29 cellular contexts compared by ENCODE assay signal in genomic region chr12:114092981-114093380, GRCh38.
"Had no signal": no experiment of that assay in that cellular context is flagged by ENCODE, and none has a peak within 500 bp of the region (broad histone marks: within the 10 kb centered on the region; RNA-seq: fewer than 3 reads in every experiment).

No MANE protein-coding gene starts in this region.

- H3K4me3 ChIP-seq: left lung, lower lobe of right lung, pancreas, prostate gland, skin epidermis, stomach, testis, tibial artery, upper lobe of right lung had no signal

- H3K4me1 ChIP-seq: left lung, lower lobe of right lung, pancreas, prostate gland, stomach, testis, tibial artery, upper lobe of right lung had no signal

- H3K9me3 ChIP-seq: lower lobe of right lung, pancreas, prostate gland, testis, tibial artery, upper lobe of right lung had no signal

- H3K4me3 Mint-ChIP-seq: immature natural killer cell; naive thymus-derived CD8-positive, alpha-beta T cell; nephron; neural crest cell; stimulated activated naive B cell treated with anti-CD40 and anti-IgM and Interleukin-4, amounts not matched to agents 10 μg/mL and 1 μg/mL and 100 μg/mL, for 72 hours had no signal

- H3K4me1 Mint-ChIP-seq: immature natural killer cell; naive thymus-derived CD8-positive, alpha-beta T cell; nephron; neural crest cell; stimulated activated naive B cell treated with anti-CD40 and anti-IgM and Interleukin-4, amounts not matched to agents 10 μg/mL and 1 μg/mL and 100 μg/mL, for 72 hours had no signal

- H3K27me3 ChIP-seq: left lung, pancreas, testis, tibial artery, upper lobe of right lung had no signal

- H3K36me3 Mint-ChIP-seq: immature natural killer cell; naive thymus-derived CD8-positive, alpha-beta T cell; stimulated activated naive B cell treated with anti-CD40 and anti-IgM and Interleukin-4, amounts not matched to agents 10 μg/mL and 1 μg/mL and 100 μg/mL, for 72 hours had no signal

- H3K27me3 Mint-ChIP-seq: stimulated activated naive B cell treated with anti-CD40 and anti-IgM and Interleukin-4, amounts not matched to agents 10 μg/mL and 1 μg/mL and 100 μg/mL, for 72 hours had no signal

- H3K27ac Mint-ChIP-seq: immature natural killer cell; naive thymus-derived CD8-positive, alpha-beta T cell; nephron; stimulated activated naive B cell treated with anti-CD40 and anti-IgM and Interleukin-4, amounts not matched to agents 10 μg/mL and 1 μg/mL and 100 μg/mL, for 72 hours had no signal

- H3K36me3 ChIP-seq: left lung, lower lobe of right lung, pancreas, prostate gland, stomach, tibial artery, upper lobe of right lung had no signal

- H3K27ac ChIP-seq: left lung, lower lobe of right lung, pancreas, prostate gland, skin epidermis, stomach, testis, tibial artery, upper lobe of right lung had no signal

- DNase-seq: hypothalamus; immature natural killer cell; kidney; left colon; left lung; lower lobe of right lung; mammary epithelial cell; mesenchymal stem cell; naive thymus-derived CD8-positive, alpha-beta T cell; nucleus accumbens; pancreas; posterior cingulate gyrus; retina; right cardiac atrium; stimulated activated CD4-positive, alpha-beta T cell treated with anti-CD3 and anti-CD28 coated beads, Interleukin-12 subunit alpha, Interleukin-12 subunit beta, amount 100 ng/mL, for 4 hours; stimulated activated CD4-positive, alpha-beta T cell treated with anti-CD3 and anti-CD28 coated beads, Interleukin-15, amount 100 ng/mL, for 24 hours; stimulated activated CD4-positive, alpha-beta T cell treated with anti-CD3 and anti-CD28 coated beads, Interleukin-2, amount 100 ng/mL, for 24 hours; stimulated activated CD4-positive, alpha-beta T cell treated with anti-CD3 and anti-CD28 coated beads, Interleukin-4, amount 100 ng/mL, for 1 hour; stimulated activated naive B cell treated with anti-CD40 and anti-IgM and Interleukin-4, amounts not matched to agents 10 μg/mL and 1 μg/mL and 100 μg/mL, for 72 hours; stimulated activated naive CD8-positive, alpha-beta T cell treated with anti-CD3 and anti-CD28 coated beads, Interleukin-15, Interleukin-2, amounts not matched to agents 100 U/mL and 50 U/mL, for 24 hours; stomach; testis; tibial artery; trophoblast cell; upper lobe of right lung had no signal
